In genomic region chr11:67355794-67356550, GRCh38 we compare ENCODE assay signal across 10 cellular contexts. TPM values are rescaled to one million over a fixed set of nuclear protein-coding genes. Genes with fewer than 3 reads are reported as not detected.
A peak's percentile ranks its signal among the peaks of the same experiment; 100 is the strongest.
DNase-seq lines count a peak whose midpoint lies in the region; ATAC-seq, FAIRE-seq and TF ChIP-seq lines count a peak whose summit lies in the region.
"Had no signal": no experiment of that assay in that cellular context is flagged by ENCODE, and none has a peak within 500 bp of the region (broad histone marks: within the 10 kb centered on the region; RNA-seq: fewer than 3 reads in every experiment).

No MANE protein-coding gene starts in this region.

- no peak for FAIRE-seq in A549 (lab: Jason Lieb, UNC)

- H3K27ac ChIP-seq in A549 (peak overlapping the region; percentile 93 to 98), cingulate gyrus (ENCODE audit: low read depth, low read length) (peak overlapping the region; percentile 47), neural progenitor cell (no peak overlapping the region)
- H3K27ac ChIP-seq: parathyroid adenoma had no signal

- ATAC-seq in A549 (no peak), GM19467 (IDR thresholded peaks at IDR 0.05; ENCODE audit: unreplicated experiment) (no peak), HG02678 (IDR thresholded peaks at IDR 0.05; ENCODE audit: unreplicated experiment) (no peak), HG03378 (IDR thresholded peaks at IDR 0.05; ENCODE audit: unreplicated experiment) (no peak)

- POLR2A ChIA-PET in A549 (lab: Yijun Ruan, JAX), result interaction anchor here (1.4 to 8.3 kb wide), 4 partner anchors 10 to 26 kb away, joined by 3 to 172 read pairs (median 69); partner anchors contain the start of gene CLCF1

- no peak for TF ChIP-seq POLR2A in A549 (IDR thresholded peaks at IDR 0.05; ENCODE audit: low read length)

- H3K36me3 ChIP-seq in neural progenitor cell, result no peaks in the 10 kb centered on the region

- 65% methylated on average over 3 of the region's 4 CpGs for WGBS in A549 (ENCODE audit: missing lambda C conversion rate)

- no peak for TF ChIP-seq CTCF in A549 (IDR thresholded peaks at IDR 0.05)
- no peak for TF ChIP-seq CTCF in neural progenitor cell (IDR thresholded peaks at IDR 0.05)

- H3K4me2 ChIP-seq in A549, result peak overlapping the region; percentile 93
- H3K4me2 ChIP-seq in neural progenitor cell, result peak overlapping the region; percentile 60

- peaks cover 25% of the 10 kb centered on the region for H3F3A ChIP-seq in neural progenitor cell (ENCODE audit: low read depth)

- H3K4me1 Mint-ChIP-seq in neural progenitor cell, result peaks cover 38% of the 10 kb centered on the region

- TF ChIP-seq RAD21 in A549 (conservative IDR thresholded peaks at IDR 0.05 in 1 of 2, IDR thresholded peaks at IDR 0.05 in 1 of 2), result no peak

- no peak for TF ChIP-seq EP300 in A549 (IDR thresholded peaks at IDR 0.05)

- no peaks in the 10 kb centered on the region for H3K9me3 Mint-ChIP-seq in neural progenitor cell

- peak overlapping the region; percentile 50 for H3K27ac Mint-ChIP-seq in neural progenitor cell

- H3K36me3 Mint-ChIP-seq in neural progenitor cell, result no peaks in the 10 kb centered on the region

- H3K27me3 Mint-ChIP-seq in neural progenitor cell (ENCODE audit: insufficient read depth, low read depth), result peaks cover 6% of the 10 kb centered on the region

- H3K4me3 ChIP-seq in A549 (0 out of 3 replicates have a peak overlapping the region, but pooled peaks have one; percentile 21), neural progenitor cell (no peak overlapping the region)

- DNase-seq in A549 (ENCODE audit: low read depth in 1 of 2, low spot score in 1 of 2) (peak; percentile 1 to 20), HuH-7.5 (ENCODE audit: low spot score) (peak; percentile 22), neural progenitor cell (ENCODE audit: low spot score) (peak; percentile 32), cerebellar nuclear complex (lab: John Stamatoyannopoulos, UW) (no peak)
- DNase-seq: NCI-H524 treated with DMSO at 0.1 percent for 48 hours had no signal

- H3K9ac ChIP-seq in neural progenitor cell, result no peak overlapping the region
- H3K9ac ChIP-seq: parathyroid adenoma had no signal

- H2AFZ ChIP-seq in neural progenitor cell (replicated peaks), result no peak overlapping the region
- H2AFZ ChIP-seq: parathyroid adenoma had no signal

- CTCF ChIA-PET in A549 (lab: Yijun Ruan, JAX), result interaction anchor here (0.6 to 20.0 kb wide), 15 partner anchors 8 to 145 kb away, joined by 3 to 1913 read pairs (median 4); partner anchors contain the start of genes CLCF1, PPP1CA, PTPRCAP and RAD9A

- H3K4me1 ChIP-seq in A549 (peaks cover 81% of the 10 kb centered on the region), neural progenitor cell (peaks cover 38% of the 10 kb centered on the region)

- H3K9me3 ChIP-seq in A549 (no peaks in the 10 kb centered on the region), neural progenitor cell (ENCODE audit: low read depth) (no peaks in the 10 kb centered on the region)

- H4K20me1 ChIP-seq in neural progenitor cell (ENCODE audit: low read depth), result no peaks in the 10 kb centered on the region

- no peaks in the 10 kb centered on the region for H3K79me2 ChIP-seq in neural progenitor cell (ENCODE audit: low read depth)

- H3K27me3 ChIP-seq in neural progenitor cell, result no peaks in the 10 kb centered on the region

- H3K4me3 Mint-ChIP-seq in neural progenitor cell, result no peak overlapping the region

TF ChIP-seq in A549, 52 proteins besides CTCF, POLR2A, EP300 and RAD21 (continues in another document):
- TF ChIP-seq HOXA7 (CRISPR knock-in tag; IDR thresholded peaks at IDR 0.05), result no peak
- TF ChIP-seq ATOH8 (CRISPR knock-in tag; IDR thresholded peaks at IDR 0.05; ENCODE audit: low read depth), result no peak
- TF ChIP-seq BCL3 (IDR thresholded peaks at IDR 0.05), result no peak
- TF ChIP-seq RARB (CRISPR knock-in tag; IDR thresholded peaks at IDR 0.05), result no peak
- no peak for TF ChIP-seq MYC (IDR thresholded peaks at IDR 0.05; ENCODE audit: borderline replicate concordance, low read length)
- TF ChIP-seq MAFK (IDR thresholded peaks at IDR 0.05; ENCODE audit: partially characterized antibody), result no peak
- TF ChIP-seq HOXB13 (CRISPR knock-in tag; IDR thresholded peaks at IDR 0.05; ENCODE audit: low read depth), result no peak
- TF ChIP-seq NR3C1 (IDR thresholded peaks at IDR 0.05), result no peak
- no peak for TF ChIP-seq CHD4 (IDR thresholded peaks at IDR 0.05; ENCODE audit: borderline replicate concordance)
- no peak for TF ChIP-seq JUN (IDR thresholded peaks at IDR 0.05)
- TF ChIP-seq FOSB (CRISPR knock-in tag; IDR thresholded peaks at IDR 0.05), result no peak
- no peak for TF ChIP-seq ZFP36 (IDR thresholded peaks at IDR 0.05; ENCODE audit: borderline replicate concordance, partially characterized antibody)
- TF ChIP-seq CHD2 (IDR thresholded peaks at IDR 0.05; ENCODE audit: low read length, partially characterized antibody), result no peak
- TF ChIP-seq HOXB5 (CRISPR knock-in tag; IDR thresholded peaks at IDR 0.05), result no peak
- no peak for TF ChIP-seq GATA3 (IDR thresholded peaks at IDR 0.05; ENCODE audit: borderline replicate concordance)

RNA-seq across cellular contexts. Expression of gene POLD4, which starts 2.6 kb away (rescaled TPM):
- polyA plus RNA-seq in A549 (2011; rRNA removed) (140 and 157 TPM in 2 replicates), A549 (2017; fragmentation: RNase III; extraction: RNeasy Plus Mini Kit Qiagen cat#74134 plus additional on column Dnase treatment) (131 to 159 TPM (median 148 TPM) in 3 replicates)
- 213 and 248 TPM in 2 replicates for polyA plus RNA-seq in A549 (2012; cell fraction: cytosol; rRNA removed)
- polyA plus RNA-seq in A549 (2012; cell fraction: nucleus; rRNA removed), result 283 and 303 TPM in 2 replicates
- 45.2 and 61.1 TPM in 2 replicates for polyA minus RNA-seq in A549 (2011; rRNA and poly(A)+ RNA removed)
- 1.1 and 17.8 TPM in 2 replicates for total RNA-seq in neural progenitor cell (ENCODE audit: low replicate concordance)

RNA-seq across cellular contexts. Expression of gene CLCF1, which starts 17.4 kb away (rescaled TPM):
- polyA plus RNA-seq in A549 (2011; rRNA removed) (23.9 and 25.8 TPM in 2 replicates), A549 (2017; fragmentation: RNase III; extraction: RNeasy Plus Mini Kit Qiagen cat#74134 plus additional on column Dnase treatment) (31.0 to 37.1 TPM (median 36.0 TPM) in 3 replicates)
- polyA plus RNA-seq in A549 (2012; cell fraction: cytosol; rRNA removed), result 75.7 and 103 TPM in 2 replicates
- polyA plus RNA-seq in A549 (2012; cell fraction: nucleus; rRNA removed), result 204 and 212 TPM in 2 replicates
- polyA minus RNA-seq in A549 (2011; rRNA and poly(A)+ RNA removed), result 14.6 and 17.5 TPM in 2 replicates
- total RNA-seq in neural progenitor cell (ENCODE audit: low replicate concordance), result 2.0 and 3.7 TPM in 2 replicates

RNA-seq across cellular contexts. Expression of gene RAD9A, which starts 35.8 kb away (rescaled TPM):
- polyA plus RNA-seq in A549 (2011; rRNA removed) (19.0 and 19.6 TPM in 2 replicates), A549 (2017; fragmentation: RNase III; extraction: RNeasy Plus Mini Kit Qiagen cat#74134 plus additional on column Dnase treatment) (41.6 to 43.7 TPM (median 43.0 TPM) in 3 replicates)
- 56.6 and 74.8 TPM in 2 replicates for polyA plus RNA-seq in A549 (2012; cell fraction: cytosol; rRNA removed)
- 286 and 297 TPM in 2 replicates for polyA plus RNA-seq in A549 (2012; cell fraction: nucleus; rRNA removed)
- 12.8 and 14.6 TPM in 2 replicates for polyA minus RNA-seq in A549 (2011; rRNA and poly(A)+ RNA removed)
- 10.4 and 37.5 TPM in 2 replicates for total RNA-seq in neural progenitor cell (ENCODE audit: low replicate concordance)

RNA-seq across cellular contexts. Expression of gene PPP1CA, which starts 45.7 kb away (rescaled TPM):
- polyA plus RNA-seq in A549 (2011; rRNA removed), result 174 and 178 TPM in 2 replicates
- polyA plus RNA-seq in A549 (2012; cell fraction: cytosol; rRNA removed), result 405 and 423 TPM in 2 replicates
- polyA plus RNA-seq in A549 (2012; cell fraction: nucleus; rRNA removed), result 324 and 334 TPM in 2 replicates
- polyA plus RNA-seq in A549 (2017; fragmentation: RNase III; extraction: RNeasy Plus Mini Kit Qiagen cat#74134 plus additional on column Dnase treatment), result 200 to 208 TPM (median 205 TPM) in 3 replicates
- 239 and 243 TPM in 2 replicates for polyA minus RNA-seq in A549 (2011; rRNA and poly(A)+ RNA removed)
- 102 and 189 TPM in 2 replicates for total RNA-seq in neural progenitor cell (ENCODE audit: low replicate concordance)

RNA-seq across cellular contexts. Expression of gene TBC1D10C, which starts 47.9 kb away (rescaled TPM):
- polyA plus RNA-seq in A549 (2011; rRNA removed) (not detected in 2 replicates), A549 (2017; fragmentation: RNase III; extraction: RNeasy Plus Mini Kit Qiagen cat#74134 plus additional on column Dnase treatment) (0.08 TPM in 1 of 3 replicates, not detected in the others)
- polyA plus RNA-seq in A549 (2012; cell fraction: cytosol; rRNA removed), result 0.06 TPM in 1 of 2 replicates, not detected in the other
- 0.28 TPM in 1 of 2 replicates, not detected in the other for polyA plus RNA-seq in A549 (2012; cell fraction: nucleus; rRNA removed)
- polyA minus RNA-seq in A549 (2011; rRNA and poly(A)+ RNA removed), result not detected in 2 replicates
- 0.15 and 1.1 TPM in 2 replicates for total RNA-seq in neural progenitor cell (ENCODE audit: low replicate concordance)

Comparison
In these comparisons a context has a peak if more than half of its experiments do, and no peak if none do; other contexts are left out.
1. DNase-seq: peak in A549 (2 of 2), HuH-7.5 (single experiment) and neural progenitor cell (single experiment); none in cerebellar nuclear complex (0 of 2).